Comparison of ENCODE assay signal across 8 cellular contexts in genomic region chr1:121205786-121206711, GRCh38. TPM values are rescaled to one million over a fixed set of nuclear protein-coding genes. Genes with fewer than 3 reads are reported as not detected.
DNase-seq lines count a peak whose midpoint lies in the region; ATAC-seq and TF ChIP-seq lines count a peak whose summit lies in the region.
"Not testable (repeated sequence)": the region's sequence is repeated elsewhere in the genome, so short reads cannot be mapped to it uniquely, and the experiment has no call there.

No MANE protein-coding gene starts in this region.

- 75% methylated on average over 3 of the region's 8 CpGs for WGBS in right cardiac atrium

- peaks cover 12% of the 10 kb centered on the region for H3K4me1 Mint-ChIP-seq in activated T-helper 2 cell treated with anti-CD3 and anti-CD28 coated beads, Interferon-gamma antibody, Interleukin-2, Interleukin-4, amounts not matched to agents 10 μg/mL and 5 μg/mL and 100 μg/mL, durations not matched to agents 14 hours and 24 hours and 36 hours (ENCODE audit: low read depth)

- DNase-seq in Daoy (ENCODE audit: low read depth) (peak; percentile 5), HT1080 (ENCODE audit: low read depth) (peak; percentile 47), SK-MEL-5 (ENCODE audit: low read depth, low spot score) (peak; percentile 95), brain microvascular endothelial cell (peak; percentile 10)
- not testable (repeated sequence) for DNase-seq in activated T-helper 2 cell treated with anti-CD3 and anti-CD28 coated beads, Interferon-gamma antibody, Interleukin-2, Interleukin-4, amounts not matched to agents 10 μg/mL and 5 μg/mL and 100 μg/mL, durations not matched to agents 14 hours and 24 hours and 36 hours (ENCODE audit: low spot score); right cardiac atrium; omental fat pad (ENCODE audit: low spot score)
- DNase-seq in stimulated activated CD8-positive, alpha-beta memory T cell treated with anti-CD3 and anti-CD28 coated beads, Interleukin-4, amount 100 ng/mL, for 48 hours: peak; percentile 22

- H3K9me3 ChIP-seq in right cardiac atrium (ENCODE audit: control insufficient read depth, low read length): not testable (repeated sequence)

- not testable (repeated sequence) for H3K9me3 Mint-ChIP-seq in activated T-helper 2 cell treated with anti-CD3 and anti-CD28 coated beads, Interferon-gamma antibody, Interleukin-2, Interleukin-4, amounts not matched to agents 10 μg/mL and 5 μg/mL and 100 μg/mL, durations not matched to agents 14 hours and 24 hours and 36 hours

- not testable (repeated sequence) for H3K27me3 ChIP-seq in brain microvascular endothelial cell (replicated peaks); right cardiac atrium (ENCODE audit: control insufficient read depth, insufficient read depth)

- not testable (repeated sequence) for H3K4me3 Mint-ChIP-seq in activated T-helper 2 cell treated with anti-CD3 and anti-CD28 coated beads, Interferon-gamma antibody, Interleukin-2, Interleukin-4, amounts not matched to agents 10 μg/mL and 5 μg/mL and 100 μg/mL, durations not matched to agents 14 hours and 24 hours and 36 hours (ENCODE audit: low read depth)

- peak overlapping the region; percentile 60 for H3K27ac Mint-ChIP-seq in activated T-helper 2 cell treated with anti-CD3 and anti-CD28 coated beads, Interferon-gamma antibody, Interleukin-2, Interleukin-4, amounts not matched to agents 10 μg/mL and 5 μg/mL and 100 μg/mL, durations not matched to agents 14 hours and 24 hours and 36 hours

- ATAC-seq in right cardiac atrium (peak; percentile 13 to 24), omental fat pad (ENCODE audit: low FRiP score) (peak; percentile 75)

- not testable (repeated sequence) for TF ChIP-seq CTCF in brain microvascular endothelial cell (IDR thresholded peaks at IDR 0.05; ENCODE audit: low read depth, low read length, missing control alignments); omental fat pad (IDR thresholded peaks at IDR 0.05)

- H3K4me1 ChIP-seq in right cardiac atrium (ENCODE audit: control insufficient read depth, insufficient read depth, low read length): not testable (repeated sequence)

- intact Hi-C loops in activated T-helper 2 cell treated with anti-CD3 and anti-CD28 coated beads, Interferon-gamma antibody, Interleukin-2, Interleukin-4, amounts not matched to agents 10 μg/mL and 5 μg/mL and 100 μg/mL, durations not matched to agents 14 hours and 24 hours and 36 hours (cut with micrococcal nuclease); right cardiac atrium (cut with DNase I): not testable (repeated sequence)

- in situ Hi-C loops in SK-MEL-5 (cut with HindIII; ENCODE audit: low pct_unique_long_range_greater_than_20kb, low sequenced_read_pairs); brain microvascular endothelial cell (cut with HindIII; ENCODE audit: low pct_ligation_motif_present, low sequenced_read_pairs): not testable (repeated sequence)

- H3K27me3 Mint-ChIP-seq in activated T-helper 2 cell treated with anti-CD3 and anti-CD28 coated beads, Interferon-gamma antibody, Interleukin-2, Interleukin-4, amounts not matched to agents 10 μg/mL and 5 μg/mL and 100 μg/mL, durations not matched to agents 14 hours and 24 hours and 36 hours (ENCODE audit: low read depth): not testable (repeated sequence)

- H3K36me3 Mint-ChIP-seq in activated T-helper 2 cell treated with anti-CD3 and anti-CD28 coated beads, Interferon-gamma antibody, Interleukin-2, Interleukin-4, amounts not matched to agents 10 μg/mL and 5 μg/mL and 100 μg/mL, durations not matched to agents 14 hours and 24 hours and 36 hours (ENCODE audit: low read depth): not testable (repeated sequence)

- not testable (repeated sequence) for H3K36me3 ChIP-seq in brain microvascular endothelial cell (replicated peaks)

- H3K4me3 ChIP-seq in brain microvascular endothelial cell (ENCODE audit: low read depth, low read length); right cardiac atrium (ENCODE audit: low read length): not testable (repeated sequence)

- not testable (repeated sequence) for H3K27ac ChIP-seq in brain microvascular endothelial cell; right cardiac atrium (ENCODE audit: low read length)

RNA-seq across cellular contexts. Expression of gene SRGAP2C, which starts 21.3 kb away (rescaled TPM):
- 13.8 and 13.9 TPM in 2 replicates for total RNA-seq in Daoy (2014; rRNA removed; shearing (Covaris generic))
- 22.6 and 25.4 TPM in 2 replicates for total RNA-seq in HT1080 (2014; rRNA removed; shearing (Covaris generic))
- polyA plus RNA-seq in HT1080 (2015; cell fraction: cytosol; rRNA removed): 17.4 and 23.0 TPM in 2 replicates
- 26.7 and 27.7 TPM in 2 replicates for polyA plus RNA-seq in HT1080 (2015; cell fraction: nucleus; rRNA removed)
- 35.2 and 37.3 TPM in 2 replicates for total RNA-seq in SK-MEL-5 (2014; rRNA removed; shearing (Covaris generic))
- polyA plus RNA-seq in SK-MEL-5 (2015; cell fraction: cytosol; rRNA removed): 34.7 and 35.3 TPM in 2 replicates
- 37.1 and 47.1 TPM in 2 replicates for polyA plus RNA-seq in SK-MEL-5 (2015; cell fraction: nucleus; rRNA removed)
- 51.6 and 52.8 TPM in 2 replicates for total RNA-seq in activated T-helper 2 cell treated with anti-CD3 and anti-CD28 coated beads, Interferon-gamma antibody, Interleukin-2, Interleukin-4, amounts not matched to agents 10 μg/mL and 5 μg/mL and 100 μg/mL, durations not matched to agents 14 hours and 24 hours and 36 hours
- 10 to 100 TPM; 19.2 to 28.8 (median 23.9) TPM for total RNA-seq in right cardiac atrium
- 6.2 TPM for polyA plus RNA-seq in right cardiac atrium
- 10 to 100 TPM; 19.8 to 41.0 (median 26.5) TPM for total RNA-seq in omental fat pad

RNA-seq across cellular contexts. Expression of gene FAM72B, which starts 21.9 kb away (rescaled TPM):
- 20.6 and 23.1 TPM in 2 replicates for total RNA-seq in Daoy (2014; rRNA removed; shearing (Covaris generic))
- 13.8 and 16.0 TPM in 2 replicates for total RNA-seq in HT1080 (2014; rRNA removed; shearing (Covaris generic))
- polyA plus RNA-seq in HT1080 (2015; cell fraction: cytosol; rRNA removed): 34.7 and 41.1 TPM in 2 replicates
- 33.5 and 39.9 TPM in 2 replicates for polyA plus RNA-seq in HT1080 (2015; cell fraction: nucleus; rRNA removed)
- total RNA-seq in SK-MEL-5 (2014; rRNA removed; shearing (Covaris generic)): 7.9 and 9.5 TPM in 2 replicates
- polyA plus RNA-seq in SK-MEL-5 (2015; cell fraction: cytosol; rRNA removed): 12.7 and 14.3 TPM in 2 replicates
- 13.6 and 31.2 TPM in 2 replicates for polyA plus RNA-seq in SK-MEL-5 (2015; cell fraction: nucleus; rRNA removed)
- 22.6 and 23.1 TPM in 2 replicates for total RNA-seq in activated T-helper 2 cell treated with anti-CD3 and anti-CD28 coated beads, Interferon-gamma antibody, Interleukin-2, Interleukin-4, amounts not matched to agents 10 μg/mL and 5 μg/mL and 100 μg/mL, durations not matched to agents 14 hours and 24 hours and 36 hours
- total RNA-seq in right cardiac atrium: 1 to 10 TPM in 3 of 4 donors, under 1 TPM in 1; 0.58 to 1.4 (median 1.2) TPM
- polyA plus RNA-seq in right cardiac atrium: 0.16 TPM
- total RNA-seq in omental fat pad: 1 to 10 TPM in 2 of 4 donors, under 1 TPM in 2; 0.65 to 5.6 (median 1.1) TPM
